21 cellular contexts compared by ENCODE assay signal in the genomic region with DNA sequence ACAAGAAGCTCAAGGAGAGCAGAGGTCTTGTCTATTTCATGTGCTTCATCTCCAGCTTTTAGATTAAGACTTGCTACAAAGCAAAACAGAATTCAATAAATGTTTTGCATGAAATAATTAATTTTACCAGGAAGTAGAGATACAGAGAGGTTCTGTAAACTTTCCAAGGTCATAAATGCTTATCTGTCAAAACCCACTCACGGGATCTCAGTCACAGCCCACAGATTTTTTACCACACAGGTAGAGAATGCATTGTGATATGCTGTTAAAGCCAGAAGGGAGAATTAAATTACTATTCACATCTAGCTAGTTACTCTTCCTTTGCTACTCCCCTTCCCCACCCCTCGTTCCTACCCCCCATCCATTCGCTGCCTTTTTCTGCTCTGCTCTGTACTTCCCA.
"Had no signal": no experiment of that assay in that cellular context is flagged by ENCODE, and none has a peak within 500 bp of the region (broad histone marks: within the 10 kb centered on the region; RNA-seq: fewer than 3 reads in every experiment).

No MANE protein-coding gene starts in this region.

- H3K9ac ChIP-seq: KMS-11, SK-N-SH had no signal

- DNase-seq: NCI-H1048, NCI-H1105, NCI-H1417, NCI-H1436 treated with DMSO at 0.1 percent for 48 hours, NCI-H1694, NCI-H187 treated with DMSO at 0.1 percent for 48 hours, NCI-H2029 treated with DMSO at 0.1 percent for 48 hours, NCI-H2171 treated with DMSO at 0.1 percent for 48 hours, NCI-H2227 treated with DMSO at 0.1 percent for 48 hours, NCI-H446, NCI-H510A, NCI-H524 treated with DMSO at 0.1 percent for 48 hours, NCI-H69, NCI-H774, PC-3, SHP77, SK-N-SH, SW 1271 had no signal

- ATAC-seq: Panc1, PC-3 had no signal

- H3K9me3 ChIP-seq: SK-N-SH had no signal

- H3K27ac ChIP-seq: KMS-11, RWPE1 had no signal

- H3K4me2 ChIP-seq: KMS-11, SK-N-SH had no signal
